Comparison of ENCODE assay signal across 23 cellular contexts in genomic region chr3:128253150-128253549, GRCh38.
"Had no signal": no experiment of that assay in that cellular context is flagged by ENCODE, and none has a peak within 500 bp of the region (broad histone marks: within the 10 kb centered on the region; RNA-seq: fewer than 3 reads in every experiment).

No MANE protein-coding gene starts in this region.

- H3K9me3 Mint-ChIP-seq: activated T-helper 2 cell treated with anti-CD3 and anti-CD28 coated beads, Interferon-gamma antibody, Interleukin-2, Interleukin-4, amounts not matched to agents 10 μg/mL and 5 μg/mL and 100 μg/mL, durations not matched to agents 14 hours and 24 hours and 36 hours had no signal

- ATAC-seq: activated T-cell treated with anti-CD3 and anti-CD28 coated beads, Interleukin-2, amount 50 U/mL, for 4 hours; gastroesophageal sphincter; T-helper 17 cell; upper lobe of right lung had no signal

- H3K4me3 ChIP-seq: adrenal gland, ascending aorta, colonic mucosa, dorsolateral prefrontal cortex, esophagus squamous epithelium, gastroesophageal sphincter, sigmoid colon, upper lobe of right lung had no signal

- H3K27me3 Mint-ChIP-seq: activated naive CD8-positive, alpha-beta T cell; T-helper 17 cell had no signal

- H3K27ac Mint-ChIP-seq: activated naive CD8-positive, alpha-beta T cell; activated T-helper 2 cell treated with anti-CD3 and anti-CD28 coated beads, Interferon-gamma antibody, Interleukin-2, Interleukin-4, amounts not matched to agents 10 μg/mL and 5 μg/mL and 100 μg/mL, durations not matched to agents 14 hours and 24 hours and 36 hours had no signal

- H3K27ac ChIP-seq: adrenal gland, ascending aorta, brain microvascular endothelial cell, colonic mucosa, dorsolateral prefrontal cortex, esophagus squamous epithelium, gastroesophageal sphincter, parathyroid adenoma, sigmoid colon, upper lobe of right lung had no signal

- DNase-seq: activated CD4-positive, alpha-beta T cell treated with anti-CD3 and anti-CD28 coated beads for 4 hours; activated CD4-positive, alpha-beta T cell treated with anti-CD3 and anti-CD28 coated beads, Interleukin-2, amount 50 U/mL, for 48 hours; activated CD4-positive, CD25-positive, alpha-beta regulatory T cell; activated CD8-positive, alpha-beta memory T cell treated with anti-CD3 and anti-CD28 coated beads, Interleukin-2, amount 50 U/mL, for 48 hours; activated naive CD4-positive, alpha-beta T cell; activated T-cell treated with anti-CD3 and anti-CD28 coated beads, Interleukin-2, amount 50 U/mL, for 4 hours; adrenal gland; brain microvascular endothelial cell; colonic mucosa; dorsolateral prefrontal cortex; esophagus squamous epithelium; sigmoid colon; stimulated activated CD4-positive, alpha-beta T cell treated with anti-CD3 and anti-CD28 coated beads, Interleukin-4, amount 100 ng/mL, for 1 hour; stimulated activated naive CD4-positive, alpha-beta T cell treated with Interleukin-2 at 50 U/mL for 16 hours; SW 1271; T-helper 17 cell; upper lobe of right lung had no signal

- H3K27me3 ChIP-seq: adrenal gland, ascending aorta, brain microvascular endothelial cell, colonic mucosa, dorsolateral prefrontal cortex, esophagus squamous epithelium, gastroesophageal sphincter, sigmoid colon, upper lobe of right lung had no signal

- H3K4me3 Mint-ChIP-seq: activated naive CD8-positive, alpha-beta T cell; activated T-cell treated with anti-CD3 and anti-CD28 coated beads, Interleukin-2, amount 50 U/mL, for 4 hours; nephron; T-helper 17 cell had no signal

- H3K4me1 ChIP-seq: adrenal gland, ascending aorta, colonic mucosa, esophagus squamous epithelium, gastroesophageal sphincter, parathyroid adenoma, sigmoid colon, upper lobe of right lung had no signal

- H3K9me3 ChIP-seq: adrenal gland, ascending aorta, colonic mucosa, esophagus squamous epithelium, gastroesophageal sphincter, upper lobe of right lung had no signal

- H3K36me3 ChIP-seq: adrenal gland, brain microvascular endothelial cell, colonic mucosa had no signal
